In genomic region chr7:117194445-117194844, GRCh38 we compare ENCODE assay signal across 31 cellular contexts.
"Had no signal": no experiment of that assay in that cellular context is flagged by ENCODE, and none has a peak within 500 bp of the region (broad histone marks: within the 10 kb centered on the region; RNA-seq: fewer than 3 reads in every experiment).

No MANE protein-coding gene starts in this region.

- DNase-seq: activated CD4-positive, alpha-beta memory T cell treated with anti-CD3 and anti-CD28 coated beads, Interleukin-2, amount 10 ng/mL, durations not matched to agents 7 days and 5 days; activated CD4-positive, alpha-beta T cell treated with anti-CD3 and anti-CD28 coated beads for 1 hour; activated CD4-positive, alpha-beta T cell treated with anti-CD3 and anti-CD28 coated beads for 48 hours; activated CD4-positive, CD25-positive, alpha-beta regulatory T cell; activated CD8-positive, alpha-beta memory T cell treated with anti-CD3 and anti-CD28 coated beads for 24 hours; activated CD8-positive, alpha-beta memory T cell treated with anti-CD3 and anti-CD28 coated beads, Interleukin-2, amount 10 ng/mL, durations not matched to agents 7 days and 5 days; activated CD8-positive, alpha-beta memory T cell treated with anti-CD3 and anti-CD28 coated beads, Interleukin-2, amount 50 U/mL, for 48 hours; activated effector memory CD4-positive, alpha-beta T cell treated with Interleukin-2 at 50 U/mL for 16 hours; activated naive CD4-positive, alpha-beta T cell treated with anti-CD3 and anti-CD28 coated beads, Interleukin-2, amount 10 ng/mL, durations not matched to agents 7 days and 5 days; activated naive CD8-positive, alpha-beta T cell treated with anti-CD3 and anti-CD28 coated beads, Interleukin-2, amount 50 U/mL, for 24 hours; activated T-cell treated with anti-CD3 and anti-CD28 coated beads, Interleukin-2, amount 50 U/mL, for 48 hours; anterior cingulate cortex; brain microvascular endothelial cell; NCI-H1092 treated with DMSO at 0.1 percent for 48 hours; NCI-H146; NCI-H187; NCI-H2029 treated with DMSO at 0.1 percent for 48 hours; NCI-H2107; NCI-H345; NCI-H524 treated with DMSO at 0.1 percent for 48 hours; NCI-H748 treated with DMSO at 0.1 percent for 48 hours; NK-92 treated with Interleukin-12 subunit alpha and Interleukin-12 subunit beta, amount 100 ng/mL, for 24 hours; Right ventricle myocardium superior; SW 1271; T-helper 1 cell; T-helper 2 cell; T-helper 9 cell had no signal

- H3K4me1 Mint-ChIP-seq: activated CD4-positive, alpha-beta memory T cell treated with anti-CD3 and anti-CD28 coated beads, Interleukin-2, amount 10 ng/mL, durations not matched to agents 7 days and 5 days; activated CD8-positive, alpha-beta memory T cell treated with anti-CD3 and anti-CD28 coated beads, Interleukin-2, amount 10 ng/mL, durations not matched to agents 7 days and 5 days; activated naive CD4-positive, alpha-beta T cell treated with anti-CD3 and anti-CD28 coated beads, Interleukin-2, amount 10 ng/mL, durations not matched to agents 7 days and 5 days; activated naive CD8-positive, alpha-beta T cell treated with anti-CD3 and anti-CD28 coated beads, Interleukin-2, amount 50 U/mL, for 24 hours; central memory CD8-positive, alpha-beta T cell had no signal

- H3K36me3 Mint-ChIP-seq: activated CD8-positive, alpha-beta memory T cell treated with anti-CD3 and anti-CD28 coated beads, Interleukin-2, amount 10 ng/mL, durations not matched to agents 7 days and 5 days; activated naive CD4-positive, alpha-beta T cell treated with anti-CD3 and anti-CD28 coated beads, Interleukin-2, amount 10 ng/mL, durations not matched to agents 7 days and 5 days had no signal

- H3K4me3 Mint-ChIP-seq: activated CD4-positive, alpha-beta memory T cell treated with anti-CD3 and anti-CD28 coated beads, Interleukin-2, amount 10 ng/mL, durations not matched to agents 7 days and 5 days; activated CD8-positive, alpha-beta memory T cell treated with anti-CD3 and anti-CD28 coated beads, Interleukin-2, amount 10 ng/mL, durations not matched to agents 7 days and 5 days; activated naive CD4-positive, alpha-beta T cell treated with anti-CD3 and anti-CD28 coated beads, Interleukin-2, amount 10 ng/mL, durations not matched to agents 7 days and 5 days; activated naive CD8-positive, alpha-beta T cell; activated naive CD8-positive, alpha-beta T cell treated with anti-CD3 and anti-CD28 coated beads, Interleukin-2, amount 50 U/mL, for 24 hours; central memory CD8-positive, alpha-beta T cell had no signal

- H3K27ac Mint-ChIP-seq: activated CD4-positive, alpha-beta memory T cell treated with anti-CD3 and anti-CD28 coated beads, Interleukin-2, amount 10 ng/mL, durations not matched to agents 7 days and 5 days; activated CD8-positive, alpha-beta memory T cell treated with anti-CD3 and anti-CD28 coated beads, Interleukin-2, amount 10 ng/mL, durations not matched to agents 7 days and 5 days; activated naive CD4-positive, alpha-beta T cell treated with anti-CD3 and anti-CD28 coated beads, Interleukin-2, amount 10 ng/mL, durations not matched to agents 7 days and 5 days; activated naive CD8-positive, alpha-beta T cell; activated naive CD8-positive, alpha-beta T cell treated with anti-CD3 and anti-CD28 coated beads, Interleukin-2, amount 50 U/mL, for 24 hours had no signal

- ATAC-seq: activated CD8-positive, alpha-beta memory T cell treated with anti-CD3 and anti-CD28 coated beads, Interleukin-2, amount 10 ng/mL, durations not matched to agents 7 days and 5 days; activated naive CD8-positive, alpha-beta T cell treated with anti-CD3 and anti-CD28 coated beads, Interleukin-2, amount 50 U/mL, for 24 hours; K562 had no signal

- H3K27me3 ChIP-seq: brain microvascular endothelial cell had no signal

- H3K27ac ChIP-seq: brain microvascular endothelial cell, VCaP had no signal

- H3K4me3 ChIP-seq: K562 had no signal

- H3K27me3 Mint-ChIP-seq: activated CD4-positive, alpha-beta memory T cell treated with anti-CD3 and anti-CD28 coated beads, Interleukin-2, amount 10 ng/mL, durations not matched to agents 7 days and 5 days; activated CD8-positive, alpha-beta memory T cell treated with anti-CD3 and anti-CD28 coated beads, Interleukin-2, amount 10 ng/mL, durations not matched to agents 7 days and 5 days; activated naive CD4-positive, alpha-beta T cell treated with anti-CD3 and anti-CD28 coated beads, Interleukin-2, amount 10 ng/mL, durations not matched to agents 7 days and 5 days; activated naive CD8-positive, alpha-beta T cell; activated naive CD8-positive, alpha-beta T cell treated with anti-CD3 and anti-CD28 coated beads, Interleukin-2, amount 50 U/mL, for 24 hours; central memory CD8-positive, alpha-beta T cell had no signal

- H3K9me3 Mint-ChIP-seq: activated CD4-positive, alpha-beta memory T cell treated with anti-CD3 and anti-CD28 coated beads, Interleukin-2, amount 10 ng/mL, durations not matched to agents 7 days and 5 days; activated naive CD4-positive, alpha-beta T cell treated with anti-CD3 and anti-CD28 coated beads, Interleukin-2, amount 10 ng/mL, durations not matched to agents 7 days and 5 days; activated naive CD8-positive, alpha-beta T cell treated with anti-CD3 and anti-CD28 coated beads, Interleukin-2, amount 50 U/mL, for 24 hours; central memory CD8-positive, alpha-beta T cell had no signal
